28 cellular contexts compared by ENCODE assay signal in the genomic region with DNA sequence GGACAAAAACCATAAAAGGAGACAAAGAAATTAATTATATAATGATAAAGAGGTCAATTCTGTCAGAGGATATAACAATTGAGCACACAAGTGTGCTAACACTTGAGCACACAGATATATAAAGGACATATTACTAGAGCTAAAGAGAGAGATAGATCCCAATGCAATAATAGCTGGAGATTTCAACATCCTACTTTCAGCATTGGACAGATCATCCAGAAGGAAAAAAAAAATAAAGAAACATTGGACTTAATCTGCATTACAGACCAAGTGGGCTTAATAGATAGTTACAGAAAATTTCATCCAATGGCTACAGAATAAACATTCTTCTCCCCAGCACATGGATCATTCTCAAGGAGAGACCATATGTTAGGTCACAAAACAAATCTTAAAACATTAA. TPM values are rescaled to one million over a fixed set of nuclear protein-coding genes. Genes with fewer than 3 reads are reported as not detected.
DNase-seq lines count a peak whose midpoint lies in the region; ATAC-seq, FAIRE-seq and TF ChIP-seq lines count a peak whose summit lies in the region.
"Had no signal": no experiment of that assay in that cellular context is flagged by ENCODE, and none has a peak within 500 bp of the region (broad histone marks: within the 10 kb centered on the region; RNA-seq: fewer than 3 reads in every experiment).

No MANE protein-coding gene starts in this region.

- BruUV-seq in HepG2 (replicated peaks; lab: Mats Ljungman, UMichigan), result no TSS peak

- H3K4me1 ChIP-seq in liver (ENCODE audit: control insufficient read depth in 4 of 4, insufficient read depth in 4 of 4, low read length in 3 of 4), result peaks cover 0 to 16% (median 6%) of the 10 kb centered on the region in 4 donors
- H3K4me1 ChIP-seq in HepG2 (ENCODE audit: insufficient read depth, low read length), result no peaks in the 10 kb centered on the region
- no peaks in the 10 kb centered on the region for H3K4me1 ChIP-seq in MM.1S (ENCODE audit: low read length)
- H3K4me1 ChIP-seq: BE2C had no signal

- H3K27ac ChIP-seq in liver (ENCODE audit: low read depth in 1 of 2, low read length in 2 of 2) (no peak overlapping the region), HepG2 (ENCODE audit: extremely low read length, insufficient read depth, low read length) (no peak overlapping the region), MM.1S (ENCODE audit: low read length) (no peak overlapping the region)
- H3K27ac ChIP-seq: 22Rv1; BLaER1 treated with 17β-estradiol and CSF1 and Interleukin-3, amounts not matched to agents 10 nM and 100 nM had no signal

- peaks cover 0 to 20% (median 5%) of the 10 kb centered on the region in 4 donors for H3K36me3 ChIP-seq in liver (ENCODE audit: control insufficient read depth in 4 of 4, insufficient read depth in 3 of 4, low read depth in 1 of 4, low read length in 3 of 4)
- no peaks in the 10 kb centered on the region for H3K36me3 ChIP-seq in HepG2 (replicated peaks in 1 of 2; ENCODE audit: control insufficient read depth in 1 of 2, insufficient read depth in 2 of 2, low read length in 2 of 2)
- no peaks in the 10 kb centered on the region for H3K36me3 ChIP-seq in bronchial epithelial cell (ENCODE audit: control insufficient read depth, insufficient read depth, low read length)
- H3K36me3 ChIP-seq in MM.1S (replicated peaks; ENCODE audit: insufficient read depth, low read length), result no peaks in the 10 kb centered on the region
- H3K36me3 ChIP-seq: BE2C; BLaER1 treated with 17β-estradiol and CSF1 and Interleukin-3, amounts not matched to agents 10 nM and 100 nM had no signal

- DNase-seq in HepG2 (ENCODE audit: low spot score) (no peak), bronchial epithelial cell (ENCODE audit: low read depth) (peak; percentile 12), left lobe of liver (ENCODE audit: low spot score) (no peak), NCI-H748 (lab: John Stamatoyannopoulos, UW; ENCODE audit: unreplicated experiment) (no peak), AG08396 (ENCODE audit: low spot score) (no peak), NCI-H2171 treated with DMSO at 0.1 percent for 48 hours (lab: John Stamatoyannopoulos, UW) (no peak), MM.1S (no peak)
- DNase-seq: AML-193; BE2C; CD4-positive, alpha-beta T cell; CD8-positive, alpha-beta memory T cell; DMS 273 treated with DMSO at 0.1 percent for 48 hours; DMS79; EL; GDM1; H9; HFFc6 had no signal

- H3K9me3 ChIP-seq in liver (ENCODE audit: control insufficient read depth in 4 of 4, low read length in 3 of 4) (no peaks in the 10 kb centered on the region), HepG2 (ENCODE audit: low read length) (no peaks in the 10 kb centered on the region), MM.1S (replicated peaks; ENCODE audit: insufficient read depth, low read length) (no peaks in the 10 kb centered on the region)
- H3K9me3 ChIP-seq: BE2C had no signal

- in situ Hi-C loops in HepG2 (cut with HindIII; ENCODE audit: extremely low pct_ligation_motif_present, low pct_unique_long_range_greater_than_20kb), result no loop called here

- H3F3A ChIP-seq in MM.1S (ENCODE audit: insufficient read depth, low read length), result no peaks in the 10 kb centered on the region

- intact Hi-C loops in HepG2 (cut with micrococcal nuclease; ENCODE audit: unreplicated experiment), result no loop called here

- H3K27me3 ChIP-seq in liver (ENCODE audit: control insufficient read depth in 4 of 4, insufficient read depth in 4 of 4, low read length in 3 of 4) (no peaks in the 10 kb centered on the region), HepG2 (ENCODE audit: control insufficient read depth in 1 of 2, insufficient read depth in 2 of 2, low read length in 2 of 2) (no peaks in the 10 kb centered on the region; a peak in 1 of 5 replicates), bronchial epithelial cell (ENCODE audit: control insufficient read depth, insufficient read depth, low read length) (no peaks in the 10 kb centered on the region), MM.1S (replicated peaks; ENCODE audit: insufficient read depth, low read length) (no peaks in the 10 kb centered on the region)
- H3K27me3 ChIP-seq: BE2C; BLaER1 treated with 17β-estradiol and CSF1 and Interleukin-3, amounts not matched to agents 10 nM and 100 nM had no signal

- no peaks in the 10 kb centered on the region for H3K9me2 ChIP-seq in MM.1S (replicated peaks; ENCODE audit: insufficient read depth, low read length)

- FAIRE-seq in HepG2 (lab: Jason Lieb, UNC) (no peak), bronchial epithelial cell (lab: Jason Lieb, UNC) (no peak)
- FAIRE-seq: D721Med, GM12878, GM19239 had no signal

- no peak for TF ChIP-seq EP300 in HepG2 (IDR thresholded peaks at IDR 0.05; ENCODE audit: low read depth in 2 of 2, low read length in 2 of 2)
- no peak for TF ChIP-seq EP300 in HepG2 (CRISPR knock-in tag; IDR thresholded peaks at IDR 0.05; ENCODE audit: borderline replicate concordance)

- CTCF ChIA-PET in HepG2 (lab: Yijun Ruan, JAX; ENCODE audit: low intra/inter-chr PET ratio, low total read pairs), result no interaction called here

- H3K4me3 ChIP-seq in liver (ENCODE audit: low read depth in 1 of 3, low read length in 3 of 3) (no peak overlapping the region), HepG2 (replicated peaks in 1 of 3; ENCODE audit: insufficient read depth in 1 of 3, low read depth in 2 of 3, low read length in 3 of 3) (no peak overlapping the region), bronchial epithelial cell (ENCODE audit: low read depth, low read length) (no peak overlapping the region), MM.1S (ENCODE audit: low read length) (no peak overlapping the region)
- H3K4me3 ChIP-seq: BLaER1 treated with 17β-estradiol and CSF1 and Interleukin-3, amounts not matched to agents 10 nM and 100 nM; GM12878; GM23338 had no signal

- POLR2A ChIA-PET in HepG2 (lab: Yijun Ruan, JAX), result no interaction called here

- ATAC-seq in HepG2 (no peak), left lobe of liver (peak; percentile 57)
- ATAC-seq: GM12878, GM23338, HCT116 had no signal

- H4K20me1 ChIP-seq in HepG2 (ENCODE audit: insufficient read depth, low read length) (no peaks in the 10 kb centered on the region), MM.1S (ENCODE audit: insufficient read depth, low read length) (no peaks in the 10 kb centered on the region)
- H4K20me1 ChIP-seq: BLaER1 treated with 17β-estradiol and CSF1 and Interleukin-3, amounts not matched to agents 10 nM and 100 nM had no signal

- H3K79me2 ChIP-seq in HepG2 (ENCODE audit: insufficient read depth, low read length) (no peaks in the 10 kb centered on the region), MM.1S (ENCODE audit: low read length) (no peaks in the 10 kb centered on the region)

- no peak overlapping the region for H3K9ac ChIP-seq in liver (ENCODE audit: low read depth in 1 of 2, low read length in 2 of 2)
- no peak overlapping the region for H3K9ac ChIP-seq in HepG2 (ENCODE audit: insufficient read depth, low read depth, low read length)
- H3K9ac ChIP-seq in MM.1S (ENCODE audit: low read length), result no peak overlapping the region
- H3K9ac ChIP-seq: BLaER1 treated with 17β-estradiol and CSF1 and Interleukin-3, amounts not matched to agents 10 nM and 100 nM had no signal

- H2AFZ ChIP-seq in HepG2 (ENCODE audit: low read length), result no peak overlapping the region
- no peak overlapping the region for H2AFZ ChIP-seq in MM.1S (ENCODE audit: low read length)
- H2AFZ ChIP-seq: GM23338 had no signal

- H3K4me2 ChIP-seq in HepG2 (ENCODE audit: low read depth, low read length) (no peak overlapping the region), MM.1S (ENCODE audit: low read depth, low read length) (no peak overlapping the region)
- H3K4me2 ChIP-seq: BLaER1 treated with 17β-estradiol and CSF1 and Interleukin-3, amounts not matched to agents 10 nM and 100 nM; GM23338 had no signal

- TF ChIP-seq RAD21 in liver (IDR thresholded peaks at IDR 0.05) (no peak), HepG2 (CRISPR knock-in tag; IDR thresholded peaks at IDR 0.05) (no peak)

- no peak for TF ChIP-seq CTCF in liver (IDR thresholded peaks at IDR 0.05; ENCODE audit: low read depth, low read length, missing input control)
- TF ChIP-seq CTCF in HepG2 (CRISPR knock-in tag; IDR thresholded peaks at IDR 0.05), result no peak
- no peak for TF ChIP-seq CTCF in bronchial epithelial cell (IDR thresholded peaks at IDR 0.05; ENCODE audit: insufficient read depth, low read length, severe bottlenecking)
- no peak for TF ChIP-seq CTCF in MM.1S (IDR thresholded peaks at IDR 0.05; ENCODE audit: low read length)

- no peak for TF ChIP-seq POLR2A in HepG2 (IDR thresholded peaks at IDR 0.05; ENCODE audit: insufficient read depth in 1 of 2, low read depth in 2 of 2, low read length in 2 of 2)

RNA-seq across cellular contexts. Expression of gene VNN1, which starts 9.9 kb away (rescaled TPM):
- 100 to 1,000 TPM in 1 of 2 donors, 1 to 10 TPM in 1; 2.7 to 132 TPM for total RNA-seq in liver
- 10 to 100 TPM; 54.9 to 62.6 TPM for polyA plus RNA-seq in liver
- total RNA-seq in HepG2 (2016; rRNA removed; fragmentation: Illumina TruSeq; extraction: Trizol), result 0.41 and 0.62 TPM in 2 replicates
- total RNA-seq in HepG2 (2016; cell fraction: cytosol; rRNA removed; fragmentation: Illumina TruSeq; extraction: Trizol; ENCODE audit: low read depth), result not detected in 2 replicates
- 0.45 and 0.61 TPM in 2 replicates for total RNA-seq in HepG2 (2016; cell fraction: insoluble cytoplasmic fraction; rRNA removed; fragmentation: Illumina TruSeq; extraction: Trizol)
- total RNA-seq in HepG2 (2016; cell fraction: membrane; rRNA removed; fragmentation: Illumina TruSeq; extraction: Trizol), result 0.17 and 0.25 TPM in 2 replicates
- total RNA-seq in HepG2 (2016; cell fraction: nucleus; rRNA removed; fragmentation: Illumina TruSeq; extraction: Trizol), result 0.65 and 0.75 TPM in 2 replicates
- polyA plus RNA-seq in HepG2 (2011; rRNA removed), result 4.0 and 11.7 TPM in 2 replicates
- 1.6 and 9.6 TPM in 2 replicates for polyA plus RNA-seq in HepG2 (2011; cell fraction: cytosol; rRNA removed)
- polyA plus RNA-seq in HepG2 (2011; cell fraction: nucleus; rRNA removed), result 0.82 and 2.6 TPM in 2 replicates
- 17.1 and 20.8 TPM in 2 replicates for polyA plus RNA-seq in HepG2 (2012)
- 0.05 TPM in 1 of 2 replicates, not detected in the other for polyA plus RNA-seq in HepG2 (2016; cell fraction: cytosol; fragmentation: Illumina TruSeq; extraction: Trizol; ENCODE audit: low read depth)
- 0.44 and 0.53 TPM in 2 replicates for polyA plus RNA-seq in HepG2 (2016; cell fraction: insoluble cytoplasmic fraction; fragmentation: Illumina TruSeq; extraction: Trizol; ENCODE audit: low read depth)
- 0.08 and 0.13 TPM in 2 replicates for polyA plus RNA-seq in HepG2 (2016; cell fraction: membrane; fragmentation: Illumina TruSeq; extraction: Trizol; ENCODE audit: low read depth)
- polyA plus RNA-seq in HepG2 (2016; cell fraction: nucleus; fragmentation: Illumina TruSeq; extraction: Trizol; ENCODE audit: insufficient read depth, low read depth), result 1.2 and 1.5 TPM in 2 replicates
- polyA minus RNA-seq in HepG2 (2011; rRNA and poly(A)+ RNA removed; ENCODE audit: low replicate concordance), result 2.3 TPM in 1 of 2 replicates, not detected in the other
- polyA minus RNA-seq in HepG2 (2011; cell fraction: cytosol; rRNA and poly(A)+ RNA removed), result 1.6 and 6.7 TPM in 2 replicates
- polyA minus RNA-seq in HepG2 (2011; cell fraction: nucleus; rRNA and poly(A)+ RNA removed), result 1.2 and 6.0 TPM in 2 replicates
- total RNA-seq in bronchial epithelial cell, result 0.13 TPM in 1 of 2 replicates, not detected in the other
- total RNA-seq in left lobe of liver, result 74.8 TPM
- total RNA-seq: CD4-positive, alpha-beta T cell; CD8-positive, alpha-beta memory T cell; GM12878; GM23338; H4; H9 had no signal
- polyA plus RNA-seq: CD8-positive, alpha-beta memory T cell; GM12878; GM23338 had no signal

RNA-seq across cellular contexts. Expression of gene TAAR1, which starts 45.0 kb away (rescaled TPM):
- not detected for total RNA-seq in liver
- polyA plus RNA-seq in liver, result not detected
- total RNA-seq in HepG2 (2016; rRNA removed; fragmentation: Illumina TruSeq; extraction: Trizol), result not detected in 2 replicates
- not detected in 2 replicates for total RNA-seq in HepG2 (2016; cell fraction: cytosol; rRNA removed; fragmentation: Illumina TruSeq; extraction: Trizol; ENCODE audit: low read depth)
- total RNA-seq in HepG2 (2016; cell fraction: insoluble cytoplasmic fraction; rRNA removed; fragmentation: Illumina TruSeq; extraction: Trizol), result not detected in 2 replicates
- total RNA-seq in HepG2 (2016; cell fraction: membrane; rRNA removed; fragmentation: Illumina TruSeq; extraction: Trizol), result not detected in 2 replicates
- not detected in 2 replicates for total RNA-seq in HepG2 (2016; cell fraction: nucleus; rRNA removed; fragmentation: Illumina TruSeq; extraction: Trizol)
- not detected in 2 replicates for polyA plus RNA-seq in HepG2 (2011; rRNA removed)
- not detected in 2 replicates for polyA plus RNA-seq in HepG2 (2011; cell fraction: cytosol; rRNA removed)
- polyA plus RNA-seq in HepG2 (2011; cell fraction: nucleus; rRNA removed), result not detected in 2 replicates
- not detected in 2 replicates for polyA plus RNA-seq in HepG2 (2012)
- not detected in 2 replicates for polyA plus RNA-seq in HepG2 (2016; cell fraction: cytosol; fragmentation: Illumina TruSeq; extraction: Trizol; ENCODE audit: low read depth)
- polyA plus RNA-seq in HepG2 (2016; cell fraction: insoluble cytoplasmic fraction; fragmentation: Illumina TruSeq; extraction: Trizol; ENCODE audit: low read depth), result not detected in 2 replicates
- polyA plus RNA-seq in HepG2 (2016; cell fraction: membrane; fragmentation: Illumina TruSeq; extraction: Trizol; ENCODE audit: low read depth), result not detected in 2 replicates
- not detected in 2 replicates for polyA plus RNA-seq in HepG2 (2016; cell fraction: nucleus; fragmentation: Illumina TruSeq; extraction: Trizol; ENCODE audit: insufficient read depth, low read depth)
- polyA minus RNA-seq in HepG2 (2011; rRNA and poly(A)+ RNA removed; ENCODE audit: low replicate concordance), result not detected in 2 replicates
- polyA minus RNA-seq in HepG2 (2011; cell fraction: cytosol; rRNA and poly(A)+ RNA removed), result not detected in 2 replicates
- not detected in 2 replicates for polyA minus RNA-seq in HepG2 (2011; cell fraction: nucleus; rRNA and poly(A)+ RNA removed)
- total RNA-seq in bronchial epithelial cell, result not detected in 2 replicates
- total RNA-seq in left lobe of liver, result not detected
- total RNA-seq: CD4-positive, alpha-beta T cell; CD8-positive, alpha-beta memory T cell; GM12878; GM23338; H4; H9; HFFc6 had no signal
- polyA plus RNA-seq: AG04450; CD14-positive monocyte; CD8-positive, alpha-beta memory T cell; GM12878; GM23338 had no signal

RNA-seq across cellular contexts. Expression of gene VNN2, which starts 53.8 kb away (rescaled TPM):
- total RNA-seq in liver, result 10 to 100 TPM; 17.6 to 22.0 TPM
- polyA plus RNA-seq in liver, result 1 to 10 TPM; 1.6 to 4.6 TPM
- total RNA-seq in HepG2 (2016; rRNA removed; fragmentation: Illumina TruSeq; extraction: Trizol), result 0.13 and 0.15 TPM in 2 replicates
- total RNA-seq in HepG2 (2016; cell fraction: cytosol; rRNA removed; fragmentation: Illumina TruSeq; extraction: Trizol; ENCODE audit: low read depth), result not detected in 2 replicates
- 0.13 TPM in 1 of 2 replicates, not detected in the other for total RNA-seq in HepG2 (2016; cell fraction: insoluble cytoplasmic fraction; rRNA removed; fragmentation: Illumina TruSeq; extraction: Trizol)
- total RNA-seq in HepG2 (2016; cell fraction: membrane; rRNA removed; fragmentation: Illumina TruSeq; extraction: Trizol), result 0.22 TPM in 1 of 2 replicates, not detected in the other
- not detected in 2 replicates for total RNA-seq in HepG2 (2016; cell fraction: nucleus; rRNA removed; fragmentation: Illumina TruSeq; extraction: Trizol)
- 0.09 and 0.30 TPM in 2 replicates for polyA plus RNA-seq in HepG2 (2011; rRNA removed)
- polyA plus RNA-seq in HepG2 (2011; cell fraction: cytosol; rRNA removed), result 0.03 and 0.28 TPM in 2 replicates
- not detected in 2 replicates for polyA plus RNA-seq in HepG2 (2011; cell fraction: nucleus; rRNA removed)
- polyA plus RNA-seq in HepG2 (2012), result 0.76 and 1.4 TPM in 2 replicates
- not detected in 2 replicates for polyA plus RNA-seq in HepG2 (2016; cell fraction: cytosol; fragmentation: Illumina TruSeq; extraction: Trizol; ENCODE audit: low read depth)
- polyA plus RNA-seq in HepG2 (2016; cell fraction: insoluble cytoplasmic fraction; fragmentation: Illumina TruSeq; extraction: Trizol; ENCODE audit: low read depth), result not detected in 2 replicates
- polyA plus RNA-seq in HepG2 (2016; cell fraction: membrane; fragmentation: Illumina TruSeq; extraction: Trizol; ENCODE audit: low read depth), result not detected in 2 replicates
- polyA plus RNA-seq in HepG2 (2016; cell fraction: nucleus; fragmentation: Illumina TruSeq; extraction: Trizol; ENCODE audit: insufficient read depth, low read depth), result not detected in 2 replicates
- not detected in 2 replicates for polyA minus RNA-seq in HepG2 (2011; rRNA and poly(A)+ RNA removed; ENCODE audit: low replicate concordance)
- polyA minus RNA-seq in HepG2 (2011; cell fraction: cytosol; rRNA and poly(A)+ RNA removed), result not detected in 2 replicates
- not detected in 2 replicates for polyA minus RNA-seq in HepG2 (2011; cell fraction: nucleus; rRNA and poly(A)+ RNA removed)
- 0.26 TPM in 1 of 2 replicates, not detected in the other for total RNA-seq in bronchial epithelial cell
- total RNA-seq in left lobe of liver, result 0.78 TPM
- total RNA-seq: GM23338, H9, HFFc6 had no signal
- polyA plus RNA-seq: AG04450, GM23338 had no signal

Comparison
In these comparisons a context has a peak if more than half of its experiments do, and no peak if none do; other contexts are left out.
1. RNA of gene VNN2, which starts 53.8 kb away (total RNA-seq): 17.6 to 22.0 TPM in liver; 0.78 TPM in left lobe of liver (single experiment), 0.13 to 0.22 TPM in HepG2 and 0.26 TPM in bronchial epithelial cell; every median in the first group is over 10 times any median in the second.